8 cellular contexts compared by ENCODE assay signal in genomic region chr16:81096715-81097208, GRCh38. TPM values are rescaled to one million over a fixed set of nuclear protein-coding genes. Genes with fewer than 3 reads are reported as not detected.
A peak's percentile ranks its signal among the peaks of the same experiment; 100 is the strongest.
DNase-seq lines count a peak whose midpoint lies in the region; FAIRE-seq and TF ChIP-seq lines count a peak whose summit lies in the region.

No MANE protein-coding gene starts in this region.

- H3K4me1 Mint-ChIP-seq in CD14-positive monocyte (peaks cover 15% of the 10 kb centered on the region), neural progenitor cell (peaks cover 14% of the 10 kb centered on the region)

- H3K4me2 ChIP-seq in Loucy (ENCODE audit: low read depth, low read length, poor library complexity, severe bottlenecking) (peak overlapping the region; percentile 73), neural progenitor cell (peak overlapping the region; percentile 23)

- peak overlapping the region; percentile 50 for H3K27ac ChIP-seq in colonic mucosa
- no peak overlapping the region for H3K27ac ChIP-seq in neural progenitor cell

- no peaks in the 10 kb centered on the region for H3K9me3 ChIP-seq in Loucy (ENCODE audit: insufficient read depth, low read depth, low read length)
- no peaks in the 10 kb centered on the region for H3K9me3 ChIP-seq in colonic mucosa
- H3K9me3 ChIP-seq in neural progenitor cell (ENCODE audit: low read depth): no peaks in the 10 kb centered on the region

- H2AFZ ChIP-seq in Loucy (ENCODE audit: low read length): peak overlapping the region; percentile 80
- H2AFZ ChIP-seq in neural progenitor cell (replicated peaks): peak overlapping the region; percentile 13

- H3K9me2 ChIP-seq in Loucy (replicated peaks; ENCODE audit: low read depth, low read length): no peaks in the 10 kb centered on the region

- no peak for TF ChIP-seq POLR2A in H54 (IDR thresholded peaks at IDR 0.05; ENCODE audit: low read depth, low read length)

- H3F3A ChIP-seq in Loucy (ENCODE audit: low read depth) (no peaks in the 10 kb centered on the region), neural progenitor cell (ENCODE audit: low read depth) (peaks cover 4% of the 10 kb centered on the region)

- H3K9ac ChIP-seq in Loucy (ENCODE audit: low read depth, low read length, poor library complexity, severe bottlenecking) (no peak overlapping the region), colonic mucosa (ENCODE audit: low read depth in 2 of 2, low read length in 2 of 2) (no peak overlapping the region), neural progenitor cell (no peak overlapping the region)

- H3K36me3 ChIP-seq in Loucy (ENCODE audit: insufficient read depth, low read length) (no peaks in the 10 kb centered on the region), colonic mucosa (no peaks in the 10 kb centered on the region), neural progenitor cell (no peaks in the 10 kb centered on the region)

- H3K9me3 Mint-ChIP-seq in CD14-positive monocyte (peaks cover 0 to 2% (median 0%) of the 10 kb centered on the region in 7 donors), neural progenitor cell (no peaks in the 10 kb centered on the region)

- H3K79me2 ChIP-seq in Loucy (ENCODE audit: insufficient read depth, low read length) (peaks cover 27% of the 10 kb centered on the region), neural progenitor cell (ENCODE audit: low read depth) (peaks cover 35% of the 10 kb centered on the region)

- intact Hi-C loops in CD14-positive monocyte (cut with micrococcal nuclease) (loop anchor here (1.0 to 10.0 kb wide), 8 partner anchors 19 to 638 kb away; partner anchors contain the start of genes C16orf46 (in 2 of the 2), CENPN (in 2 of the 2), CMC2 (in 2 of the 2) and ATMIN (in 1 of the 2)), colonic mucosa (cut with DNase I) (loop anchor here (5.0 kb wide), 1 partner anchor 221 kb away; no protein-coding TSS in a partner anchor)

- DNase-seq in CD14-positive monocyte (ENCODE audit: low spot score) (no peak), colonic mucosa (peak; percentile 44), neural progenitor cell (ENCODE audit: low spot score) (no peak), islet precursor cell (no peak), AG08395 (ENCODE audit: low spot score) (no peak), H54 (ENCODE audit: insufficient read length, low spot score) (no peak), ecto neural progenitor cell (ENCODE audit: low spot score) (no peak)

- H3K27me3 ChIP-seq in Loucy (ENCODE audit: insufficient read depth, low read length, poor library complexity, severe bottlenecking) (no peaks in the 10 kb centered on the region), colonic mucosa (no peaks in the 10 kb centered on the region), neural progenitor cell (no peaks in the 10 kb centered on the region)

- H4K20me1 ChIP-seq in Loucy (ENCODE audit: insufficient read depth, low read length, poor library complexity, severe bottlenecking) (no peaks in the 10 kb centered on the region), neural progenitor cell (ENCODE audit: low read depth) (peaks cover 20% of the 10 kb centered on the region)

- peak overlapping the region; percentile 60 for H3K4me3 ChIP-seq in Loucy (ENCODE audit: low read length, poor library complexity, severe bottlenecking)
- peak overlapping the region; percentile 94 for H3K4me3 ChIP-seq in colonic mucosa
- H3K4me3 ChIP-seq in neural progenitor cell: no peak overlapping the region

- no peak for TF ChIP-seq CTCF in CD14-positive monocyte (IDR thresholded peaks at IDR 0.05)
- TF ChIP-seq CTCF in Loucy (conservative IDR thresholded peaks at IDR 0.05; ENCODE audit: low read length): no peak
- TF ChIP-seq CTCF in colonic mucosa (IDR thresholded peaks at IDR 0.05): no peak
- TF ChIP-seq CTCF in neural progenitor cell (IDR thresholded peaks at IDR 0.05): no peak

- H3K27me3 Mint-ChIP-seq in CD14-positive monocyte (ENCODE audit: low read depth in 3 of 3) (peaks cover 16 to 17% (median 17%) of the 10 kb centered on the region in 3 donors), neural progenitor cell (ENCODE audit: insufficient read depth, low read depth) (no peaks in the 10 kb centered on the region)

- H3K27ac Mint-ChIP-seq in CD14-positive monocyte: peak overlapping the region in 2 of 7 donors; percentile 33 to 78
- H3K27ac Mint-ChIP-seq in neural progenitor cell: peak overlapping the region; percentile 16

- FAIRE-seq in H54 (lab: Jason Lieb, UNC): no peak

- H3K4me3 Mint-ChIP-seq in CD14-positive monocyte: peak overlapping the region; percentile 75 to 85
- H3K4me3 Mint-ChIP-seq in neural progenitor cell: peak overlapping the region; percentile 84

- H3K36me3 Mint-ChIP-seq in CD14-positive monocyte: no peaks in the 10 kb centered on the region
- peaks cover 4% of the 10 kb centered on the region for H3K36me3 Mint-ChIP-seq in neural progenitor cell

- peaks cover 14% of the 10 kb centered on the region for H3K4me1 ChIP-seq in Loucy (ENCODE audit: insufficient read depth, low read length, poor library complexity, severe bottlenecking)
- H3K4me1 ChIP-seq in colonic mucosa: no peaks in the 10 kb centered on the region
- no peaks in the 10 kb centered on the region for H3K4me1 ChIP-seq in neural progenitor cell

RNA-seq across cellular contexts. Expression of gene GCSH, which starts 0.6 kb away (rescaled TPM):
- 1 to 10 TPM; 1.0 to 2.0 TPM for polyA plus RNA-seq in CD14-positive monocyte
- total RNA-seq in colonic mucosa (10 to 100 TPM in 1 of 2 donors, 1 to 10 TPM in 1; 9.4 to 24.7 TPM), neural progenitor cell (ENCODE audit: low replicate concordance) (126 and 235 TPM in 2 replicates)

RNA-seq across cellular contexts. Expression of gene C16orf46, which starts 19.7 kb away (rescaled TPM):
- under 1 TPM in 1 of 2 donors, not detected in 1; 0.42 TPM for polyA plus RNA-seq in CD14-positive monocyte
- under 1 TPM in 1 of 2 donors, not detected in 1; 0.40 TPM for total RNA-seq in colonic mucosa
- 1.7 and 2.5 TPM in 2 replicates for total RNA-seq in neural progenitor cell (ENCODE audit: low replicate concordance)
